ENCODE assay signal across 1 cellular context in the genomic region with DNA sequence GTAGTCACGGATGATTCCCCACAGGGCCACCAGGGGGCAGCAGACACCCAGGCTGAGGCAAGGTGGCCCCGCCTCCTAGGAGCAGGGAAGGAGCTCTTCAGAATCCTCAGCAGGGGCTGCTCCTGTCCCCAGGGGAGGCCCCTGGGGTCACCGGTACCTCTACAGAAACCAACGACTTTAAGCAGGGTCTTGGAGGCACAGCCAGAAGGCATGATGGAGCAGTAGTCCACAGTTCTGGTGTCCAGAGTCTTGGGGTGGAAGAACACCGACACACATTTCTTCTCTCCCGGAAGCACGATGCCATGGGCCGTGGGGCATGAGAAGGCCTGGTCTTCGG.
TF ChIP-seq lines count a peak whose summit lies in the region.

No MANE protein-coding gene starts in this region.

TF ChIP-seq in H1, 55 proteins besides CTCF, POLR2A, EP300 and RAD21:
- TF ChIP-seq YY1 (IDR thresholded peaks at IDR 0.05; ENCODE audit: low read depth, low read length) (0 out of 2 replicates have a peak, but pooled peaks have one; percentile 37), GABPA (IDR thresholded peaks at IDR 0.05; ENCODE audit: borderline replicate concordance, insufficient read depth, low read length) (no peak)
TF ChIP-seq in H1: peak in this region for 1.
